8 cellular contexts compared by ENCODE assay signal in genomic region chr12:76032043-76032981, GRCh38. TPM values are rescaled to one million over a fixed set of nuclear protein-coding genes. Genes with fewer than 3 reads are reported as not detected.
DNase-seq lines count a peak whose midpoint lies in the region; ATAC-seq and TF ChIP-seq lines count a peak whose summit lies in the region.

No MANE protein-coding gene starts in this region.

- H3K27ac ChIP-seq in SJSA1 (peak overlapping the region; percentile 89), breast epithelium (peak overlapping the region; percentile 99 to 100), skeletal muscle tissue (ENCODE audit: low read depth, low read length) (peak overlapping the region; percentile 92)

- H3K4me3 ChIP-seq in SJSA1 (peak overlapping the region; percentile 71), breast epithelium (peak overlapping the region; percentile 60 to 95 (median 82)), skeletal muscle tissue (ENCODE audit: low read length in 3 of 3) (peak overlapping the region; percentile 77 to 88 (median 88))

- peak; percentile 30 for ATAC-seq in GM19023 (IDR thresholded peaks at IDR 0.05; ENCODE audit: unreplicated experiment)
- peak; percentile 12 for ATAC-seq in HG03139 (IDR thresholded peaks at IDR 0.05; ENCODE audit: unreplicated experiment)

- peak overlapping the region; percentile 88 for H3K9ac ChIP-seq in skeletal muscle tissue (ENCODE audit: low read depth in 1 of 3, low read length in 3 of 3)

- DNase-seq in AML-193 (lab: John Stamatoyannopoulos, UW) (peak; percentile 47 to 55), SJSA1 (ENCODE audit: low read depth in 1 of 2, low spot score in 2 of 2) (peak in 1 of 2 experiments; percentile 76), breast epithelium (ENCODE audit: low spot score in 2 of 2) (peak; percentile 54 to 62), iPS-NIHi11 (ENCODE audit: low spot score) (peak; percentile 49), D341Med (ENCODE audit: low spot score) (no peak)

- no peak for TF ChIP-seq POLR2A in breast epithelium (IDR thresholded peaks at IDR 0.05)

- intact Hi-C loops in breast epithelium (cut with DNase I; ENCODE audit: low total_unique reads): no loop called here

- H3K9me3 ChIP-seq in SJSA1 (replicated peaks) (no peaks in the 10 kb centered on the region), breast epithelium (no peaks in the 10 kb centered on the region), skeletal muscle tissue (ENCODE audit: control insufficient read depth in 3 of 3, low read length in 3 of 3) (no peaks in the 10 kb centered on the region)

- H3K4me1 ChIP-seq in SJSA1 (replicated peaks) (peaks cover 26% of the 10 kb centered on the region), breast epithelium (no peaks in the 10 kb centered on the region), skeletal muscle tissue (ENCODE audit: control insufficient read depth in 3 of 3, insufficient read depth in 3 of 3, low read length in 3 of 3) (peaks cover 16 to 25% (median 24%) of the 10 kb centered on the region in 3 donors)

- H3K36me3 ChIP-seq in SJSA1: peaks cover 40% of the 10 kb centered on the region
- no peaks in the 10 kb centered on the region for H3K36me3 ChIP-seq in breast epithelium
- H3K36me3 ChIP-seq in skeletal muscle tissue (ENCODE audit: control insufficient read depth in 3 of 3, insufficient read depth in 3 of 3, low read length in 3 of 3): no peaks in the 10 kb centered on the region

- TF ChIP-seq CTCF in breast epithelium (IDR thresholded peaks at IDR 0.05): no peak

- H3K27me3 ChIP-seq in SJSA1 (replicated peaks) (no peaks in the 10 kb centered on the region), breast epithelium (no peaks in the 10 kb centered on the region), skeletal muscle tissue (ENCODE audit: control insufficient read depth in 3 of 3, insufficient read depth in 3 of 3, low read length in 3 of 3) (peaks cover 0 to 22% (median 14%) of the 10 kb centered on the region in 3 donors)

RNA-seq across cellular contexts. Expression of gene PHLDA1, which starts 0.7 kb away (rescaled TPM):
- 19.5 and 23.6 TPM in 2 replicates for total RNA-seq in SJSA1 (2014; rRNA removed; shearing (Covaris generic))
- 10 to 100 TPM in 2 of 3 donors, 1 to 10 TPM in 1; 5.8 to 32.6 (median 23.6) TPM for total RNA-seq in breast epithelium
- 9.9 TPM for total RNA-seq in skeletal muscle tissue

RNA-seq across cellular contexts. Expression of gene NAP1L1, which starts 52.2 kb away (rescaled TPM):
- 287 and 521 TPM in 2 replicates for total RNA-seq in SJSA1 (2014; rRNA removed; shearing (Covaris generic))
- total RNA-seq in breast epithelium: 100 to 1,000 TPM; 356 to 419 (median 394) TPM
- 130 TPM for total RNA-seq in skeletal muscle tissue
